ENCODE assay signal across 35 cellular contexts in the genomic region with DNA sequence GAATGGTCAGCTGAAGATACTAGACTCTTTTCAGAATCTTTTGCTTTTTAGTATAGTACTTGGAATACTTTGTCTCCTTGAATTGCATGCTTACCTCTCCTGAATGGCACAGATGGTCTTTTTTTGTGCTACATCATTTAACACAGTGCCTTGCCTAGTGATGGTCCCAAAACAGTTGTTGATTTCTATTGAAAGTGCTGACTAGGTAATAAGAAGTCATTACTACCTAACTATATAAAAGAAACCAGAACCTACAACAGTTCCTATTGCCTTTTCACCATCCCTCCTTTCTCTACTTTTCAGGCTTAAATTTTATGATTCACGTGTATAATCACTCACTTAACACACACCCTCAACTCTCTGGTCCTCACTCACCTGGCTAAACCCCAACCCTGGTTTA.
"Had no signal": no experiment of that assay in that cellular context is flagged by ENCODE, and none has a peak within 500 bp of the region (broad histone marks: within the 10 kb centered on the region; RNA-seq: fewer than 3 reads in every experiment).

No MANE protein-coding gene starts in this region.

- DNase-seq: activated B cell treated with CpG ODN at 0.5 μM for 24 hours; activated CD4-positive, alpha-beta memory T cell treated with anti-CD3 and anti-CD28 coated beads for 36 hours; activated CD4-positive, alpha-beta T cell treated with anti-CD3 and anti-CD28 coated beads for 4 hours; activated CD4-positive, alpha-beta T cell treated with anti-CD3 and anti-CD28 coated beads, Interleukin-2, amount 10 ng/mL, durations not matched to agents 24 days and 14 days; activated CD4-positive, alpha-beta T cell treated with anti-CD3 and anti-CD28 coated beads, Interleukin-2, amount 50 U/mL, for 1 hour; activated CD4-positive, alpha-beta T cell treated with anti-CD3 and anti-CD28 coated beads, Interleukin-2, amount 50 U/mL, for 4 hours; activated CD4-positive, CD25-positive, alpha-beta regulatory T cell treated with anti-CD3 and anti-CD28 coated beads, Interleukin-2, amount 50 U/mL, for 72 hours; activated CD8-positive, alpha-beta memory T cell treated with anti-CD3 and anti-CD28 coated beads, Interleukin-2, amount 50 U/mL, for 4 hours; activated CD8-positive, alpha-beta T cell treated with anti-CD3 and anti-CD28 coated beads for 36 hours; activated effector memory CD4-positive, alpha-beta T cell treated with anti-CD3 and anti-CD28 coated beads, Interleukin-2, amount 50 U/mL, for 16 hours; activated gamma-delta T cell treated with Interleukin-2 at 50 U/mL for 16 hours; activated naive CD4-positive, alpha-beta T cell; activated naive CD4-positive, alpha-beta T cell treated with anti-CD3 and anti-CD28 coated beads for 36 hours; activated naive CD4-positive, alpha-beta T cell treated with anti-CD3 and anti-CD28 coated beads, Interleukin-2, amount 50 U/mL, for 16 hours; activated naive CD8-positive, alpha-beta T cell treated with anti-CD3 and anti-CD28 coated beads for 36 hours; activated T-cell treated with anti-CD3 and anti-CD28 coated beads for 4 hours; activated T-cell treated with anti-CD3 and anti-CD28 coated beads, Interleukin-2, amount 50 U/mL, for 1 hour; activated T-cell treated with anti-CD3 and anti-CD28 coated beads, Interleukin-2, amount 50 U/mL, for 4 hours; activated T-cell treated with anti-CD3 and anti-CD28 coated beads, Interleukin-2, amount 50 U/mL, for 72 hours; adrenal gland; amniotic stem cell; aorta; body of pancreas; brain microvascular endothelial cell; caudate nucleus; cerebellar nuclear complex; T-helper 2 cell; T-helper 9 cell had no signal

- H3K9me3 ChIP-seq: adrenal gland, body of pancreas, breast epithelium had no signal

- ATAC-seq: activated CD8-positive, alpha-beta T cell treated with anti-CD3 and anti-CD28 coated beads for 36 hours; activated naive CD4-positive, alpha-beta T cell treated with anti-CD3 and anti-CD28 coated beads, Interleukin-2, amount 50 U/mL, for 72 hours; activated T-cell treated with anti-CD3 and anti-CD28 coated beads, Interleukin-2, amount 50 U/mL, for 4 hours; activated T-cell treated with anti-CD3 and anti-CD28 coated beads, Interleukin-2, amount 50 U/mL, for 72 hours; activated T-helper 17 cell treated with anti-CD3 and anti-CD28 coated beads, Interleukin-2, amount 50 U/mL, for 72 hours; body of pancreas had no signal

- H3K4me1 ChIP-seq: adrenal gland, body of pancreas, breast epithelium had no signal

- H3K36me3 ChIP-seq: adrenal gland, brain microvascular endothelial cell, breast epithelium, cardiac muscle cell had no signal

- H3K27ac ChIP-seq: adrenal gland, body of pancreas, brain microvascular endothelial cell, breast epithelium, cardiac muscle cell, VCaP had no signal

- FAIRE-seq: astrocyte, TTC549 had no signal

- H3K27me3 ChIP-seq: body of pancreas, breast epithelium, cardiac muscle cell had no signal

- H3K4me3 ChIP-seq: adrenal gland, body of pancreas, breast epithelium, cardiac muscle cell had no signal
